8 cellular contexts compared by ENCODE assay signal in the genomic region with DNA sequence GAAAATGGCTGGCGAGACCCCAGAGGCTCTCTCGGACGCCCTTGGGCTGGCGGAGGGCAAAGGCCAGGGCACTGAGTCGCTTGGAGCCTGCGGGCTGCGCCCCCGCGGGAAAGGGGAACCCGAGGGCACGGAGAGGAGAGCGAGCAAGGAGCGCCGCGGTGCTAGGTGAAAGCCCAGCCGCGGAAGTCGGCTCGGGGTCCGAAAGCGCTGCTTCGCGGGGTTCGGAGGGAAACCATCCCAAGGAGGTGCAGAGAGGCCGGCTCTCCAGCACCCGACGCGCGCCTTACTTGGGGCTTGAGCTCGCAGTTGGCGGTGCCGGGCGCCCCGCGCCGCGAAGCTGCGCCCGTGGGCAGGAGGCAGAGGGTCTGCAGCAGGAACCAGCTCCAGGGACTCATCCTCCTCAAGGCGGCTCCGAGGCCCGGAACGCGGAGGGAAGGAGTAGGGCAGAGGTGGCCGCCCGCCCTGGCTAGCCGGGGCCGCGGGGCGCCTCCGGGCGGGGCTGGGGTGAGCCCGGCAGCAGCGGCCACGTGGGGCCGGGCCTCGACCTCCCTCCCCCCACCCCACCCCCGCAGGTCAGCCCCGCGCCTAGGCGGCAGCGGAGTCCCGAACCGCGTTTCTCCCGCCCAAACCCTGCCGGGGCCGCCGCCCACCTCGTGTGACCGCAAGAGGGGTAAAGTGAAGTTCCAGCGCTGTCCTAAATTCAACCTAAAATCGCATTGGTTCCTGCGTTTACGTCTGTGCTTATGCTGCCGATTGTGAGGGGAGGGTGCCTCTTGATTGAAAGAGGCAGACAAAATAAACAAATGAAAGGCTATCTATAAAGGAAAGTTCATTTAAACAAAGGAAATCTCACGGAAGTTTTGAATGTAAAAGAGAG. TPM values are rescaled to one million over a fixed set of nuclear protein-coding genes. Genes with fewer than 3 reads are reported as not detected.
DNase-seq lines count a peak whose midpoint lies in the region; ATAC-seq, FAIRE-seq and TF ChIP-seq lines count a peak whose summit lies in the region.

A gene with protein sequence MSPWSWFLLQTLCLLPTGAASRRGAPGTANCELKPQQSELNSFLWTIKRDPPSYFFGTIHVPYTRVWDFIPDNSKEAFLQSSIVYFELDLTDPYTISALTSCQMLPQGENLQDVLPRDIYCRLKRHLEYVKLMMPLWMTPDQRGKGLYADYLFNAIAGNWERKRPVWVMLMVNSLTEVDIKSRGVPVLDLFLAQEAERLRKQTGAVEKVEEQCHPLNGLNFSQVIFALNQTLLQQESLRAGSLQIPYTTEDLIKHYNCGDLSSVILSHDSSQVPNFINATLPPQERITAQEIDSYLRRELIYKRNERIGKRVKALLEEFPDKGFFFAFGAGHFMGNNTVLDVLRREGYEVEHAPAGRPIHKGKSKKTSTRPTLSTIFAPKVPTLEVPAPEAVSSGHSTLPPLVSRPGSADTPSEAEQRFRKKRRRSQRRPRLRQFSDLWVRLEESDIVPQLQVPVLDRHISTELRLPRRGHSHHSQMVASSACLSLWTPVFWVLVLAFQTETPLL (minus strand): TSS at position 440 of the 877 bp plus-strand sequence. CDS start 45 bp downstream, at position 395.

- peaks cover 2 to 25% of the 10 kb centered on the region in 2 donors for H3K4me1 ChIP-seq in ascending aorta

- no peak within 1 kb of the TSS for H3K27ac ChIP-seq in ascending aorta

- TF ChIP-seq CTCF in ascending aorta (IDR thresholded peaks at IDR 0.05), result no peak
- TF ChIP-seq CTCF in D721Med (IDR thresholded peaks at IDR 0.05; ENCODE audit: insufficient read depth, missing control alignments), result no peak

- no peaks in the 10 kb centered on the region for H3K36me3 ChIP-seq in ascending aorta

- no peaks in the 10 kb centered on the region for H3K9me3 ChIP-seq in ascending aorta

- no peaks in the 10 kb centered on the region for H3K27me3 ChIP-seq in ascending aorta

- DNase-seq in RPMI8226 (peak; percentile 21), ascending aorta (ENCODE audit: low spot score in 2 of 2) (peak in 1 of 2 donors; percentile 60), iPS-NIHi11 (ENCODE audit: low spot score) (peak; percentile 72), D721Med (ENCODE audit: insufficient read length, low spot score) (no peak)
- peak; percentile 62 for DNase-seq in stimulated activated CD4-positive, alpha-beta T cell treated with anti-CD3 and anti-CD28 coated beads, Interleukin-15, amount 100 ng/mL, for 48 hours (ENCODE audit: low read depth in 2 of 2)

- intact Hi-C loops in ascending aorta (cut with DNase I), result loop anchor here (2.0 kb wide), 1 partner anchor 386 kb away; no protein-coding TSS in a partner anchor

- ATAC-seq in GM19035 (IDR thresholded peaks at IDR 0.05; ENCODE audit: unreplicated experiment) (peak; percentile 26), GM19467 (IDR thresholded peaks at IDR 0.05; ENCODE audit: unreplicated experiment) (no peak), GM19324 (IDR thresholded peaks at IDR 0.05; ENCODE audit: low FRiP score, unreplicated experiment) (no peak)

- FAIRE-seq in D721Med (lab: Jason Lieb, UNC), result no peak

- H3K4me3 ChIP-seq in ascending aorta, result peak within 1 kb of the TSS; percentile 59 to 75

RNA-seq across cellular contexts. Expression of the gene that starts here (rescaled TPM):
- 1.1 TPM for total RNA-seq in ascending aorta
